In genomic region chr15:43106486-43106829, GRCh38 we compare ENCODE assay signal across 8 cellular contexts. TPM values are rescaled to one million over a fixed set of nuclear protein-coding genes. Genes with fewer than 3 reads are reported as not detected.
A peak's percentile ranks its signal among the peaks of the same experiment; 100 is the strongest.
DNase-seq lines count a peak whose midpoint lies in the region; FAIRE-seq and TF ChIP-seq lines count a peak whose summit lies in the region.

No MANE protein-coding gene starts in this region.

- peaks cover 0 to 15% (median 0%) of the 10 kb centered on the region in 3 donors for H3K36me3 ChIP-seq in tibial nerve

- H3K4me1 ChIP-seq in tibial nerve, result peaks cover 0 to 39% (median 19%) of the 10 kb centered on the region in 4 donors

- peak overlapping the region; percentile 99 for H3K4me3 ChIP-seq in astrocyte of the spinal cord (ENCODE audit: low read depth, low read length)
- peak overlapping the region; percentile 76 for H3K4me3 ChIP-seq in lower leg skin (ENCODE audit: low read depth, poor library complexity, severe bottlenecking)
- peak overlapping the region; percentile 56 to 86 (median 68) for H3K4me3 ChIP-seq in tibial nerve

- no peaks in the 10 kb centered on the region for H3K9me3 Mint-ChIP-seq in activated T-cell treated with anti-CD3 and anti-CD28 coated beads, Interleukin-2, amount 50 U/mL, for 24 hours

- intact Hi-C loops in lower leg skin (cut with DNase I; ENCODE audit: low total_unique reads), result no loop called here

- H3K4me3 Mint-ChIP-seq in activated T-cell treated with anti-CD3 and anti-CD28 coated beads, Interleukin-2, amount 50 U/mL, for 24 hours, result peak overlapping the region; percentile 98

- no peaks in the 10 kb centered on the region for H3K27me3 ChIP-seq in tibial nerve

- no peaks in the 10 kb centered on the region for H3K9me3 ChIP-seq in tibial nerve

- H3K36me3 Mint-ChIP-seq in activated T-cell treated with anti-CD3 and anti-CD28 coated beads, Interleukin-2, amount 50 U/mL, for 24 hours (ENCODE audit: low read depth), result peaks cover 43% of the 10 kb centered on the region

- TF ChIP-seq EP300 in tibial nerve (IDR thresholded peaks at IDR 0.05), result no peak

- in situ Hi-C loops in astrocyte of the spinal cord (cut with HindIII; ENCODE audit: low sequenced_read_pairs), result no loop called here

- WGBS in lower leg skin, 2 donors, result 22 to 24% methylated on average over 7 of the region's 7 CpGs
- 24 to 25% methylated on average over 7 of the region's 7 CpGs for WGBS in tibial nerve, 2 donors

- DNase-seq in activated T-cell treated with anti-CD3 and anti-CD28 coated beads, Interleukin-2, amount 50 U/mL, for 24 hours, result no peak
- DNase-seq in activated T-cell treated with anti-CD3 and anti-CD28 coated beads, Interleukin-2, amount 50 U/mL, for 48 hours, result no peak
- DNase-seq in astrocyte of the spinal cord (ENCODE audit: low read depth, low spot score), result no peak
- DNase-seq in lower leg skin (ENCODE audit: low spot score in 2 of 2), result no peak
- no peak for DNase-seq in tibial nerve (ENCODE audit: low spot score in 2 of 2)
- DNase-seq in NCI-H774 (lab: John Stamatoyannopoulos, UW), result no peak
- DNase-seq in NAMALWA (ENCODE audit: low spot score), result no peak
- DNase-seq in D721Med (ENCODE audit: insufficient read length, low spot score), result no peak

- no peaks in the 10 kb centered on the region for H3K27me3 Mint-ChIP-seq in activated T-cell treated with anti-CD3 and anti-CD28 coated beads, Interleukin-2, amount 50 U/mL, for 24 hours

- H3K27ac ChIP-seq in tibial nerve, result peak overlapping the region; percentile 76 to 92 (median 90)

- TF ChIP-seq POLR2A in lower leg skin (IDR thresholded peaks at IDR 0.05), result no peak
- TF ChIP-seq POLR2A in tibial nerve (IDR thresholded peaks at IDR 0.05), result no peak

- H3K27ac Mint-ChIP-seq in activated T-cell treated with anti-CD3 and anti-CD28 coated beads, Interleukin-2, amount 50 U/mL, for 24 hours, result peak overlapping the region; percentile 99

- TF ChIP-seq CTCF in astrocyte of the spinal cord (IDR thresholded peaks at IDR 0.05; ENCODE audit: low read depth, low read length) (no peak), lower leg skin (IDR thresholded peaks at IDR 0.05) (no peak), tibial nerve (IDR thresholded peaks at IDR 0.05) (no peak), D721Med (IDR thresholded peaks at IDR 0.05; ENCODE audit: insufficient read depth, missing control alignments) (no peak)

- H3K4me1 Mint-ChIP-seq in activated T-cell treated with anti-CD3 and anti-CD28 coated beads, Interleukin-2, amount 50 U/mL, for 24 hours (ENCODE audit: low read depth), result peaks cover 37% of the 10 kb centered on the region

- no peak for FAIRE-seq in D721Med (lab: Jason Lieb, UNC)

RNA-seq across cellular contexts. Expression of gene UBR1, which starts 0.6 kb away (rescaled TPM):
- total RNA-seq in lower leg skin (10 to 100 TPM; 11.6 to 38.2 (median 17.2) TPM), tibial nerve (10 to 100 TPM; 28.8 to 42.0 (median 31.0) TPM)

RNA-seq across cellular contexts. Expression of gene TMEM62, which starts 26.9 kb away (rescaled TPM):
- 10 to 100 TPM; 10.7 to 33.4 (median 20.0) TPM for total RNA-seq in lower leg skin
- total RNA-seq in tibial nerve, result 10 to 100 TPM; 19.5 to 49.8 (median 35.6) TPM
